Comparison of ENCODE assay signal across 1 cellular context in genomic region chr16:88706288-88706964, GRCh38.
TF ChIP-seq lines count a peak whose summit lies in the region.

CTU2 (plus strand) TSS chr16:88706503; CDS start chr16:88706531, 28 bp downstream.
RNF166 (minus strand) TSS chr16:88706408; CDS start chr16:88706325, 83 bp downstream.

TF ChIP-seq in SK-N-SH, 30 proteins besides CTCF, POLR2A, EP300 and RAD21 (continued from another document):
- TF ChIP-seq ZBTB33 (IDR thresholded peaks at IDR 0.05; ENCODE audit: borderline replicate concordance, low read depth) (no peak), TAF1 (IDR thresholded peaks at IDR 0.05; ENCODE audit: borderline replicate concordance, low read depth, low read length) (0 out of 2 replicates have a peak, but pooled peaks have one; percentile 20), REST (IDR thresholded peaks at IDR 0.05; ENCODE audit: low read depth, low read length) (no peak), IRF3 (IDR thresholded peaks at IDR 0.05; ENCODE audit: low read depth, low read length) (no peak)
